In genomic region chr19:56117376-56117884, GRCh38 we compare ENCODE assay signal across 1 cellular context.
TF ChIP-seq lines count a peak whose summit lies in the region.

No MANE protein-coding gene starts in this region.

TF ChIP-seq in IMR-90, 13 proteins besides CTCF, POLR2A, EP300 and RAD21 (continued from another document):
- TF ChIP-seq, protein P1, sequence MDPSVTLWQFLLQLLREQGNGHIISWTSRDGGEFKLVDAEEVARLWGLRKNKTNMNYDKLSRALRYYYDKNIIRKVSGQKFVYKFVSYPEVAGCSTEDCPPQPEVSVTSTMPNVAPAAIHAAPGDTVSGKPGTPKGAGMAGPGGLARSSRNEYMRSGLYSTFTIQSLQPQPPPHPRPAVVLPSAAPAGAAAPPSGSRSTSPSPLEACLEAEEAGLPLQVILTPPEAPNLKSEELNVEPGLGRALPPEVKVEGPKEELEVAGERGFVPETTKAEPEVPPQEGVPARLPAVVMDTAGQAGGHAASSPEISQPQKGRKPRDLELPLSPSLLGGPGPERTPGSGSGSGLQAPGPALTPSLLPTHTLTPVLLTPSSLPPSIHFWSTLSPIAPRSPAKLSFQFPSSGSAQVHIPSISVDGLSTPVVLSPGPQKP (IDR thresholded peaks at IDR 0.05; ENCODE audit: borderline replicate concordance, low read depth, low read length): no peak
- TF ChIP-seq SMC3 (IDR thresholded peaks at IDR 0.05; ENCODE audit: low read depth, low read length) (no peak), FOS (IDR thresholded peaks at IDR 0.05; ENCODE audit: low read depth, low read length) (no peak), MAFK (IDR thresholded peaks at IDR 0.05; ENCODE audit: low read depth, low read length) (no peak), CEBPB (IDR thresholded peaks at IDR 0.05; ENCODE audit: low read depth, low read length) (no peak), MXI1 (IDR thresholded peaks at IDR 0.05; ENCODE audit: borderline replicate concordance, low read depth, low read length) (no peak), MAZ (IDR thresholded peaks at IDR 0.05; ENCODE audit: borderline replicate concordance, low read depth, low read length) (no peak), BHLHE40 (IDR thresholded peaks at IDR 0.05; ENCODE audit: low read depth, low read length) (no peak), USF2 (IDR thresholded peaks at IDR 0.05; ENCODE audit: low read depth, low read length) (no peak), NFE2L2 (IDR thresholded peaks at IDR 0.05; ENCODE audit: low read depth, low read length) (no peak)
